8 cellular contexts compared by ENCODE assay signal in the genomic region with DNA sequence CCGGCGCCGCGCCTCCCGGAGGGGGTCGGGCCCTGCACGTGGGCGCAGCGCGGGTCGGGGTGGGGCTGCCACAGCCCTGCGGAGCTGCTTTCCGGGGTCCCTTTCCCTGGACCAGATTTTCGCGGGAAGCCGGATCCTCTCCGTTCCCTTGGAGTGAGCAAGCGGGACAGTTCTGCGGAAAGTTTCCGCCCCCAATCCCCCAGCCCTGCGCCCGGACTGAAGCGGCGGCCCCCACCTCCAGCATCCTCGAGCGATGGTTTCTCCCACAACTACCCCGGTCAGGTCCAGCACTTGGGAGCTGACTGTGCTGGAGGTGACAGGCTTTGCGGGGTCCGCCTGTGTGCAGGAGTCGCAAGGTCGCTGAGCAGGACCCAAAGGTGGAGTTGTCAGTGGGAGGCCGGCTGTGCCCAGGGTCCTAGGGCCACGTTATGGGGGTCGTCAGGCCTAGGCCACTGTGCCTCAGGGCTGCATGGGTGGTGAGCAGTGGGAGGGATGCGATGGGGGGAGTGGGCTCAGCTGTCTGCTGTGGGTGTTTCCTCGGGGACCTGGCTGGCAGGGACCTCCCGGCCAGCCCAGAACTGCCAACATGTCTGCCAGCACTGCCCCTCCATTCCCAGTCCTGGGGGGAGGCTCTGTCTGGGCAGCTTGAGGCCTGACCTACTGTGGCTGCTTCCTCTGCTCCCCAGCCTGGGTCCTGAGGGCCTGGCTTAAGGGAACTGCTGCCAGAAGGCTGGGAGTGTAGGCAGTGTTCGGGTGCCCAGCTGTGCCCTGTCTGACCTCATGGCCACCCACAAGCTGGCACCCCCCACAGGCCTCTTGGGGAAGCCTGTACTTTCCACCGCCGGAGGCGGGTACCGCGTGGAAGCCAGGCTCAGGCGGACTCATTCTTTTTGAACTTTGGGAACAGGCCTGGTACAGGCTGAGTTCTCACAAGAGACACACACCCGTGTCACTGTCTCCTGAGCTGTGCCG. TPM values are rescaled to one million over a fixed set of nuclear protein-coding genes. Genes with fewer than 3 reads are reported as not detected.
DNase-seq lines count a peak whose midpoint lies in the region; ATAC-seq and TF ChIP-seq lines count a peak whose summit lies in the region.

No MANE protein-coding gene starts in this region.

- H3K4me3 Mint-ChIP-seq in Calu3 (ENCODE audit: low read depth, unreplicated experiment): peak overlapping the region; percentile 89
- H3K4me3 Mint-ChIP-seq in activated naive CD8-positive, alpha-beta T cell: peak overlapping the region; percentile 77

- no TSS peak for BruUV-seq in Calu3 (replicated peaks; lab: Mats Ljungman, UMichigan)

- peak overlapping the region; percentile 54 for H3K4me2 ChIP-seq in KMS-11
- peak overlapping the region; percentile 94 for H3K4me2 ChIP-seq in osteoblast (ENCODE audit: insufficient read depth, low read length)

- H3K27me3 Mint-ChIP-seq in Calu3 (ENCODE audit: unreplicated experiment): no peaks in the 10 kb centered on the region
- no peaks in the 10 kb centered on the region for H3K27me3 Mint-ChIP-seq in activated naive CD8-positive, alpha-beta T cell

- H4K20me1 ChIP-seq in KMS-11 (ENCODE audit: insufficient read depth): no peaks in the 10 kb centered on the region
- peaks cover 24% of the 10 kb centered on the region for H4K20me1 ChIP-seq in osteoblast (ENCODE audit: insufficient read depth, low read length)

- H3K27me3 ChIP-seq in KMS-11 (ENCODE audit: insufficient read depth, low read depth) (no peaks in the 10 kb centered on the region), cardiac muscle cell (no peaks in the 10 kb centered on the region), osteoblast (ENCODE audit: insufficient read depth, low read length) (no peaks in the 10 kb centered on the region)

- H3K36me3 ChIP-seq in KMS-11 (ENCODE audit: insufficient read depth) (no peaks in the 10 kb centered on the region), cardiac muscle cell (no peaks in the 10 kb centered on the region), osteoblast (ENCODE audit: insufficient read depth, low read length) (no peaks in the 10 kb centered on the region)

- H3K27ac ChIP-seq in KMS-11 (no peak overlapping the region), cardiac muscle cell (no peak overlapping the region), osteoblast (ENCODE audit: low read depth, low read length) (peak overlapping the region; percentile 48)

- CTCF ChIA-PET in Calu3 (lab: Charles Lee): interaction anchor here (0.7 to 1.1 kb wide), 3 partner anchors 15 to 125 kb away, joined by 3 read pairs; no protein-coding TSS in a partner anchor

- no peak overlapping the region for H3K27ac Mint-ChIP-seq in Calu3 (ENCODE audit: unreplicated experiment)
- H3K27ac Mint-ChIP-seq in activated naive CD8-positive, alpha-beta T cell: no peak overlapping the region

- H3K79me2 ChIP-seq in KMS-11 (ENCODE audit: insufficient read depth, low read depth) (peaks cover 11% of the 10 kb centered on the region; the same call in 1 of the 2 replicates), osteoblast (ENCODE audit: insufficient read depth, low read length) (peaks cover 72% of the 10 kb centered on the region)

- peaks cover 3% of the 10 kb centered on the region for H3K9me3 Mint-ChIP-seq in Calu3 (ENCODE audit: low read depth, unreplicated experiment)
- H3K9me3 Mint-ChIP-seq in activated naive CD8-positive, alpha-beta T cell (ENCODE audit: low read depth): no peaks in the 10 kb centered on the region

- TF ChIP-seq CTCF in Calu3 (IDR thresholded peaks at IDR 0.05; ENCODE audit: unreplicated experiment): no peak
- TF ChIP-seq CTCF in KMS-11 (conservative IDR thresholded peaks at IDR 0.05; ENCODE audit: low read depth, low read length): no peak
- TF ChIP-seq CTCF in cardiac muscle cell (IDR thresholded peaks at IDR 0.05; ENCODE audit: low read depth, low read length): no peak
- TF ChIP-seq CTCF in osteoblast (IDR thresholded peaks at IDR 0.05; ENCODE audit: extremely low read depth, low read depth, low read length): no peak

- peaks cover 35% of the 10 kb centered on the region for H3K36me3 Mint-ChIP-seq in Calu3 (ENCODE audit: insufficient read depth, unreplicated experiment)
- no peaks in the 10 kb centered on the region for H3K36me3 Mint-ChIP-seq in activated naive CD8-positive, alpha-beta T cell

- H3K9me3 ChIP-seq in cardiac muscle cell (ENCODE audit: low read depth) (no peaks in the 10 kb centered on the region), osteoblast (ENCODE audit: low read depth, low read length) (no peaks in the 10 kb centered on the region)

- H3K4me1 Mint-ChIP-seq in Calu3 (ENCODE audit: low read depth, unreplicated experiment): peaks cover 24% of the 10 kb centered on the region
- peaks cover 26% of the 10 kb centered on the region for H3K4me1 Mint-ChIP-seq in activated naive CD8-positive, alpha-beta T cell (ENCODE audit: low read depth)

- H3K9ac ChIP-seq in KMS-11: peak overlapping the region; percentile 30; the same call in 1 of the 2 replicates

- H2AFZ ChIP-seq in KMS-11 (ENCODE audit: low read depth) (peak overlapping the region; percentile 30; the same call in 1 of the 2 replicates), osteoblast (ENCODE audit: low read length) (peak overlapping the region; percentile 56)

- H3K4me1 ChIP-seq in KMS-11 (ENCODE audit: low read depth, poor library complexity, severe bottlenecking) (peaks cover 28% of the 10 kb centered on the region), cardiac muscle cell (ENCODE audit: low read depth) (peaks cover 15% of the 10 kb centered on the region), osteoblast (ENCODE audit: insufficient read depth, low read length) (peaks cover 57% of the 10 kb centered on the region)

- ATAC-seq in GM21423 (IDR thresholded peaks at IDR 0.05; ENCODE audit: unreplicated experiment): peak; percentile 10

- intact Hi-C loops in Calu3 (cut with micrococcal nuclease; ENCODE audit: unreplicated experiment): loop anchor here (5.0 kb wide), 1 partner anchor 44 kb away; no protein-coding TSS in a partner anchor

- H3K4me3 ChIP-seq in KMS-11 (IDR thresholded peaks at IDR 0.05; ENCODE audit: insufficient read depth, low read depth, low read length) (no peak overlapping the region), cardiac muscle cell (peak overlapping the region; percentile 84), osteoblast (ENCODE audit: insufficient read depth, low read length) (peak overlapping the region; percentile 84)

- no peak for DNase-seq in Calu3
- peak in 1 of 2 donors; percentile 39 for DNase-seq in cardiac muscle cell (ENCODE audit: low read depth in 1 of 2, low spot score in 1 of 2)
- peak; percentile 94 for DNase-seq in osteoblast (ENCODE audit: insufficient read length, low spot score, missing footprints)
- DNase-seq in activated gamma-delta T cell (lab: John Stamatoyannopoulos, UW): no peak
- DNase-seq in SW 1271 (lab: John Stamatoyannopoulos, UW): no peak

RNA-seq across cellular contexts. Expression of a gene that starts 0.7 kb away (rescaled TPM):
- 22.1 and 27.9 TPM in 2 replicates for total RNA-seq in Calu3 (2022)
- 21.4 and 25.6 TPM in 2 replicates for total RNA-seq in cardiac muscle cell
- 19.1 and 28.6 TPM in 2 replicates for polyA plus RNA-seq in cardiac muscle cell
- 11.8 and 13.8 TPM in 2 replicates for total RNA-seq in osteoblast

RNA-seq across cellular contexts. Expression of a gene that starts 52.4 kb away (rescaled TPM):
- total RNA-seq in Calu3 (2022): 30.5 and 33.2 TPM in 2 replicates
- 13.1 and 16.5 TPM in 2 replicates for total RNA-seq in cardiac muscle cell
- polyA plus RNA-seq in cardiac muscle cell: 27.0 and 27.4 TPM in 2 replicates
- 8.3 TPM in 2 replicates for total RNA-seq in osteoblast
